In genomic region chr10:77310288-77310687, GRCh38 we compare ENCODE assay signal across 29 cellular contexts.
"Had no signal": no experiment of that assay in that cellular context is flagged by ENCODE, and none has a peak within 500 bp of the region (broad histone marks: within the 10 kb centered on the region; RNA-seq: fewer than 3 reads in every experiment).

No MANE protein-coding gene starts in this region.

- H3K36me3 ChIP-seq: brain microvascular endothelial cell, heart left ventricle, neutrophil, ovary, prostate gland, right atrium auricular region, tibial nerve had no signal

- H3K4me3 Mint-ChIP-seq: activated B cell treated with CpG ODN at 0.5 μM for 24 hours; activated CD4-positive, alpha-beta T cell treated with anti-CD3 and anti-CD28 coated beads for 36 hours; activated naive CD8-positive, alpha-beta T cell treated with anti-CD3 and anti-CD28 coated beads, Interleukin-2, amount 10 ng/mL, durations not matched to agents 7 days and 5 days; activated T-cell treated with anti-CD3 and anti-CD28 coated beads, Interleukin-2, amount 50 U/mL, for 4 hours; naive thymus-derived CD4-positive, alpha-beta T cell; stimulated activated naive CD8-positive, alpha-beta T cell treated with anti-CD3 and anti-CD28 coated beads, Interleukin-15, Interleukin-2, amounts not matched to agents 100 ng/mL and 50 ng/mL, for 24 hours had no signal

- ATAC-seq: activated CD4-positive, alpha-beta T cell treated with anti-CD3 and anti-CD28 coated beads for 36 hours; activated T-cell treated with anti-CD3 and anti-CD28 coated beads, Interleukin-2, amount 50 U/mL, for 4 hours; esophagus mucosa; heart left ventricle; left colon; naive thymus-derived CD4-positive, alpha-beta T cell had no signal

- H3K27me3 Mint-ChIP-seq: activated B cell treated with CpG ODN at 0.5 μM for 24 hours; activated CD4-positive, alpha-beta T cell treated with anti-CD3 and anti-CD28 coated beads for 36 hours; activated naive CD8-positive, alpha-beta T cell treated with anti-CD3 and anti-CD28 coated beads, Interleukin-2, amount 10 ng/mL, durations not matched to agents 7 days and 5 days had no signal

- H3K27ac Mint-ChIP-seq: activated B cell treated with CpG ODN at 0.5 μM for 24 hours; activated CD4-positive, alpha-beta T cell treated with anti-CD3 and anti-CD28 coated beads for 36 hours; activated naive CD8-positive, alpha-beta T cell treated with anti-CD3 and anti-CD28 coated beads, Interleukin-2, amount 10 ng/mL, durations not matched to agents 7 days and 5 days; activated T-helper 2 cell treated with anti-CD3 and anti-CD28 coated beads, Interferon-gamma antibody, Interleukin-2, Interleukin-4, amounts not matched to agents 10 μg/mL and 5 μg/mL and 100 μg/mL, durations not matched to agents 14 hours and 24 hours and 36 hours; naive thymus-derived CD4-positive, alpha-beta T cell; stimulated activated naive CD8-positive, alpha-beta T cell treated with anti-CD3 and anti-CD28 coated beads, Interleukin-15, Interleukin-2, amounts not matched to agents 100 ng/mL and 50 ng/mL, for 24 hours had no signal

- H3K4me3 ChIP-seq: heart left ventricle, ovary, prostate gland, right atrium auricular region, tibial nerve had no signal

- H3K27me3 ChIP-seq: brain microvascular endothelial cell, ovary, right atrium auricular region, tibial nerve had no signal

- H3K27ac ChIP-seq: brain microvascular endothelial cell, neutrophil, ovary, right atrium auricular region, tibial nerve had no signal

- H3K9me3 Mint-ChIP-seq: activated B cell treated with CpG ODN at 0.5 μM for 24 hours; activated T-cell treated with anti-CD3 and anti-CD28 coated beads, Interleukin-2, amount 50 U/mL, for 4 hours; activated T-helper 2 cell treated with anti-CD3 and anti-CD28 coated beads, Interferon-gamma antibody, Interleukin-2, Interleukin-4, amounts not matched to agents 10 μg/mL and 5 μg/mL and 100 μg/mL, durations not matched to agents 14 hours and 24 hours and 36 hours; stimulated activated naive CD8-positive, alpha-beta T cell treated with anti-CD3 and anti-CD28 coated beads, Interleukin-15, Interleukin-2, amounts not matched to agents 100 ng/mL and 50 ng/mL, for 24 hours had no signal

- H3K4me1 ChIP-seq: heart left ventricle, right atrium auricular region, tibial nerve had no signal

- H3K9me3 ChIP-seq: heart left ventricle, neutrophil, ovary, prostate gland, right atrium auricular region, tibial nerve had no signal

- H3K36me3 Mint-ChIP-seq: activated naive CD8-positive, alpha-beta T cell treated with anti-CD3 and anti-CD28 coated beads, Interleukin-2, amount 10 ng/mL, durations not matched to agents 7 days and 5 days; naive thymus-derived CD4-positive, alpha-beta T cell had no signal

- FAIRE-seq: keratinocyte, urothelium cell line had no signal

- H3K4me1 Mint-ChIP-seq: activated B cell treated with CpG ODN at 0.5 μM for 24 hours; activated CD4-positive, alpha-beta T cell treated with anti-CD3 and anti-CD28 coated beads for 36 hours; activated naive CD8-positive, alpha-beta T cell treated with anti-CD3 and anti-CD28 coated beads, Interleukin-2, amount 10 ng/mL, durations not matched to agents 7 days and 5 days; naive thymus-derived CD4-positive, alpha-beta T cell had no signal

- DNase-seq: activated B cell treated with CpG ODN at 0.5 μM for 24 hours; activated CD4-positive, alpha-beta T cell treated with anti-CD3 and anti-CD28 coated beads for 36 hours; activated CD4-positive, alpha-beta T cell treated with anti-CD3 and anti-CD28 coated beads, Interleukin-2, amount 50 U/mL, for 4 hours; activated CD8-positive, alpha-beta memory T cell treated with anti-CD3 and anti-CD28 coated beads for 24 hours; activated CD8-positive, alpha-beta memory T cell treated with anti-CD3 and anti-CD28 coated beads, Interleukin-2, amount 50 U/mL, for 48 hours; activated naive CD4-positive, alpha-beta T cell; activated naive CD8-positive, alpha-beta T cell treated with anti-CD3 and anti-CD28 coated beads, Interleukin-2, amount 10 ng/mL, durations not matched to agents 7 days and 5 days; activated T-cell treated with anti-CD3 and anti-CD28 coated beads, Interleukin-2, amount 50 U/mL, for 4 hours; amniotic stem cell; brain microvascular endothelial cell; dermis blood vessel endothelial cell; effector memory CD4-positive, alpha-beta T cell; heart left ventricle; left colon; mesenchymal stem cell; naive thymus-derived CD4-positive, alpha-beta T cell; stimulated activated CD4-positive, alpha-beta T cell treated with anti-CD3 and anti-CD28 coated beads, Interleukin-12 subunit alpha, Interleukin-12 subunit beta, amount 100 ng/mL, for 4 hours; stimulated activated CD4-positive, alpha-beta T cell treated with anti-CD3 and anti-CD28 coated beads, Interleukin-1b, Interleukin-23, amount 100 ng/mL, for 48 hours; T-helper 9 cell had no signal
